Comparison of ENCODE assay signal across 14 cellular contexts in genomic region chr5:135372654-135373381, GRCh38. TPM values are rescaled to one million over a fixed set of nuclear protein-coding genes. Genes with fewer than 3 reads are reported as not detected.
DNase-seq lines count a peak whose midpoint lies in the region; ATAC-seq and TF ChIP-seq lines count a peak whose summit lies in the region.
"Had no signal": no experiment of that assay in that cellular context is flagged by ENCODE, and none has a peak within 500 bp of the region (broad histone marks: within the 10 kb centered on the region; RNA-seq: fewer than 3 reads in every experiment).

No MANE protein-coding gene starts in this region.

- no peak overlapping the region for H2AFZ ChIP-seq in fibroblast of lung (ENCODE audit: low read length)
- H2AFZ ChIP-seq: PC-9 had no signal

- CTCF ChIA-PET in activated CD8-positive, alpha-beta memory T cell treated with anti-CD3 and anti-CD28 coated beads, Interleukin-2, amount 10 ng/mL, durations not matched to agents 7 days and 5 days (lab: Charles Lee), result interaction anchor here (1.4 kb wide), 1 partner anchor 11 kb away, joined by 3 read pairs; no protein-coding TSS in a partner anchor

- intact Hi-C loops in transverse colon (cut with DNase I; ENCODE audit: low total_unique reads), result no loop called here

- H3K9me3 ChIP-seq in fibroblast of lung (ENCODE audit: control insufficient read depth, insufficient read depth, low read depth, low read length), result no peaks in the 10 kb centered on the region
- no peaks in the 10 kb centered on the region for H3K9me3 ChIP-seq in transverse colon

- peak; percentile 35 for ATAC-seq in activated CD8-positive, alpha-beta memory T cell treated with anti-CD3 and anti-CD28 coated beads, Interleukin-2, amount 10 ng/mL, durations not matched to agents 7 days and 5 days
- ATAC-seq in HG02571 (IDR thresholded peaks at IDR 0.05; ENCODE audit: unreplicated experiment), result no peak
- no peak for ATAC-seq in GM21619 (IDR thresholded peaks at IDR 0.05; ENCODE audit: unreplicated experiment)
- no peak for ATAC-seq in HG03095 (IDR thresholded peaks at IDR 0.05; ENCODE audit: unreplicated experiment)

- TF ChIP-seq EP300 in transverse colon (IDR thresholded peaks at IDR 0.05; ENCODE audit: low read depth), result no peak

- peak overlapping the region; percentile 35 for H3K4me3 Mint-ChIP-seq in activated CD8-positive, alpha-beta memory T cell treated with anti-CD3 and anti-CD28 coated beads, Interleukin-2, amount 10 ng/mL, durations not matched to agents 7 days and 5 days
- H3K4me3 Mint-ChIP-seq in T-helper 1 cell treated with Interleukin-12 subunit alpha and Interleukin-12 subunit beta and Interleukin-4 antibody, amounts not matched to agents 30 μg/mL and 1 μg/mL, for 36 hours, result peak overlapping the region; percentile 37

- H3K9me3 Mint-ChIP-seq in activated CD8-positive, alpha-beta memory T cell treated with anti-CD3 and anti-CD28 coated beads, Interleukin-2, amount 10 ng/mL, durations not matched to agents 7 days and 5 days (ENCODE audit: low read depth), result no peaks in the 10 kb centered on the region
- H3K9me3 Mint-ChIP-seq in T-helper 1 cell treated with Interleukin-12 subunit alpha and Interleukin-12 subunit beta and Interleukin-4 antibody, amounts not matched to agents 30 μg/mL and 1 μg/mL, for 36 hours, result no peaks in the 10 kb centered on the region

- DNase-seq in activated CD8-positive, alpha-beta memory T cell treated with anti-CD3 and anti-CD28 coated beads, Interleukin-2, amount 10 ng/mL, durations not matched to agents 7 days and 5 days, result peak; percentile 53
- DNase-seq in activated CD8-positive, alpha-beta memory T cell treated with anti-CD3 and anti-CD28 coated beads, Interleukin-2, amount 50 U/mL, for 4 hours, result no peak
- DNase-seq in fibroblast of lung (ENCODE audit: low read depth in 2 of 2), result no peak
- DNase-seq in transverse colon, result no peak
- DNase-seq: ACHN; activated effector memory CD4-positive, alpha-beta T cell treated with anti-CD3 and anti-CD28 coated beads, Interleukin-2, amount 50 U/mL, for 16 hours; NCI-H1105; NCI-H446; PC-9; substantia nigra had no signal

- H3K27me3 ChIP-seq in fibroblast of lung (ENCODE audit: control insufficient read depth, insufficient read depth, low read length), result no peaks in the 10 kb centered on the region
- no peaks in the 10 kb centered on the region for H3K27me3 ChIP-seq in transverse colon

- H3K4me3 ChIP-seq in fibroblast of lung (replicated peaks in 1 of 4; ENCODE audit: control extremely low read depth in 1 of 4, insufficient read depth in 1 of 4, low read depth in 3 of 4, low read length in 4 of 4), result no peak overlapping the region
- H3K4me3 ChIP-seq in transverse colon, result no peak overlapping the region
- H3K4me3 ChIP-seq: PC-9 had no signal

- in situ Hi-C loops in transverse colon (cut with MboI; ENCODE audit: low pct_ligation_motif_present in 1 of 4, low pct_unique_long_range_greater_than_20kb in 1 of 4, low sequenced_read_pairs in 3 of 4), result no loop called here

- H3K4me1 Mint-ChIP-seq in activated CD8-positive, alpha-beta memory T cell treated with anti-CD3 and anti-CD28 coated beads, Interleukin-2, amount 10 ng/mL, durations not matched to agents 7 days and 5 days, result peaks cover 67% of the 10 kb centered on the region
- peaks cover 63% of the 10 kb centered on the region for H3K4me1 Mint-ChIP-seq in T-helper 1 cell treated with Interleukin-12 subunit alpha and Interleukin-12 subunit beta and Interleukin-4 antibody, amounts not matched to agents 30 μg/mL and 1 μg/mL, for 36 hours (ENCODE audit: low read depth)

- H3K4me1 ChIP-seq in fibroblast of lung (ENCODE audit: control insufficient read depth, extremely low read depth, insufficient read depth, low read length) (peaks cover 16% of the 10 kb centered on the region), transverse colon (peaks cover 14 to 44% (median 27%) of the 10 kb centered on the region in 4 donors)

- TF ChIP-seq CTCF in fibroblast of lung (conservative IDR thresholded peaks at IDR 0.05 in 1 of 2, IDR thresholded peaks at IDR 0.05 in 1 of 2; ENCODE audit: low read depth in 1 of 2, low read length in 2 of 2) (no peak), transverse colon (IDR thresholded peaks at IDR 0.05) (no peak)

- peak overlapping the region; percentile 34 for H3K27ac ChIP-seq in fibroblast of lung (ENCODE audit: insufficient read depth, low read length)
- H3K27ac ChIP-seq in transverse colon, result peak overlapping the region in 3 of 4 donors; percentile 2 to 32 (median 24)
- H3K27ac ChIP-seq: PC-9 had no signal

- H3K27ac Mint-ChIP-seq in activated CD8-positive, alpha-beta memory T cell treated with anti-CD3 and anti-CD28 coated beads, Interleukin-2, amount 10 ng/mL, durations not matched to agents 7 days and 5 days, result peak overlapping the region; percentile 84
- peak overlapping the region; percentile 79 for H3K27ac Mint-ChIP-seq in T-helper 1 cell treated with Interleukin-12 subunit alpha and Interleukin-12 subunit beta and Interleukin-4 antibody, amounts not matched to agents 30 μg/mL and 1 μg/mL, for 36 hours

- H3K36me3 ChIP-seq in fibroblast of lung (ENCODE audit: control insufficient read depth, insufficient read depth, low read length) (peaks cover 14% of the 10 kb centered on the region), transverse colon (peaks cover 0 to 17% (median 0%) of the 10 kb centered on the region in 4 donors)

- H3K9ac ChIP-seq in fibroblast of lung (ENCODE audit: insufficient read depth, low read length), result no peak overlapping the region

- WGBS in transverse colon (ENCODE audit: low coverage in 1 of 2), 2 donors, result 69 to 79% methylated on average over 2 to 10 of the region's 10 CpGs

- H3K27me3 Mint-ChIP-seq in activated CD8-positive, alpha-beta memory T cell treated with anti-CD3 and anti-CD28 coated beads, Interleukin-2, amount 10 ng/mL, durations not matched to agents 7 days and 5 days, result no peaks in the 10 kb centered on the region
- no peaks in the 10 kb centered on the region for H3K27me3 Mint-ChIP-seq in T-helper 1 cell treated with Interleukin-12 subunit alpha and Interleukin-12 subunit beta and Interleukin-4 antibody, amounts not matched to agents 30 μg/mL and 1 μg/mL, for 36 hours (ENCODE audit: low read depth)

- H3K79me2 ChIP-seq in fibroblast of lung (ENCODE audit: control insufficient read depth, insufficient read depth, low read length), result peaks cover 23% of the 10 kb centered on the region

- TF ChIP-seq POLR2A in transverse colon (IDR thresholded peaks at IDR 0.05), result no peak

- H4K20me1 ChIP-seq in fibroblast of lung (ENCODE audit: control insufficient read depth, extremely low read depth, insufficient read depth, low read length), result no peaks in the 10 kb centered on the region

- no peak overlapping the region for H3K4me2 ChIP-seq in fibroblast of lung (ENCODE audit: extremely low read depth, insufficient read depth, low read length)
- H3K4me2 ChIP-seq: PC-9 had no signal

- peaks cover 54% of the 10 kb centered on the region for H3K36me3 Mint-ChIP-seq in activated CD8-positive, alpha-beta memory T cell treated with anti-CD3 and anti-CD28 coated beads, Interleukin-2, amount 10 ng/mL, durations not matched to agents 7 days and 5 days
- H3K36me3 Mint-ChIP-seq in T-helper 1 cell treated with Interleukin-12 subunit alpha and Interleukin-12 subunit beta and Interleukin-4 antibody, amounts not matched to agents 30 μg/mL and 1 μg/mL, for 36 hours (ENCODE audit: low read depth), result peaks cover 40% of the 10 kb centered on the region

RNA-seq across cellular contexts. Expression of gene MACROH2A1, which starts 26.2 kb away (rescaled TPM):
- 100 to 1,000 TPM; 281 to 327 TPM for total RNA-seq in activated CD8-positive, alpha-beta memory T cell treated with anti-CD3 and anti-CD28 coated beads, Interleukin-2, amount 10 ng/mL, durations not matched to agents 7 days and 5 days
- total RNA-seq in fibroblast of lung (154 and 191 TPM in 2 replicates), transverse colon (100 to 1,000 TPM; 190 to 348 (median 314) TPM)
- polyA plus RNA-seq in fibroblast of lung, result 95.6 and 128 TPM in 2 replicates
- polyA plus RNA-seq in fibroblast of lung (2012), result 82.3 and 119 TPM in 2 replicates
- polyA minus RNA-seq in fibroblast of lung (ENCODE audit: low replicate concordance), result 56.9 and 95.6 TPM in 2 replicates
